8 cellular contexts compared by ENCODE assay signal in the genomic region with DNA sequence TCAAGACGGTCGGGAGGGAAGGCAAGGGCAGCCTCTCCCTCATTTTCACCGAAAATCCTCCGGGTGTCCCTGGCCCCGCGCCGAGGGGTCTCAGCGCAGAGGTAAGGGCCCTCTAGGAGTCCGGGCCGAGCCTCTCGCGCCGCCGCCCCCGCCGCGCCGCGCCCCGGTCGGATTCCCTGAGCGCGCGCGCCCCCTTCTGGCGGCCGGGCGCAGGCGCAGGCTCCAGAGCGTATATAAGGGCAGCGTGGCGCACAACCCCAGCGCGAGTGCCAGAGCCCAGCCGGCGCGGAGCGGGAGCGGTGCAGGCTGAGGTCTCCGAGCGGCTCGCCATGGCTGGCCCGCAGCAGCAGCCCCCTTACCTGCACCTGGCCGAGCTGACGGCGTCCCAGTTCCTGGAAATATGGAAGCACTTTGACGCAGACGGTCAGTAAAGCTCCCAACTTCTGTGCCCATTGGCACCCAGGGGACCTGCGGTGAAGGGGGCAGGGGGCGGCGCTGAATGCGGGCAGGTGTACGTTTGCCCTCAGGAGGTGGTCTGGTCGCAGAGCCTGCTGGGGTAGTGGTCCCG. TPM values are rescaled to one million over a fixed set of nuclear protein-coding genes. Genes with fewer than 3 reads are reported as not detected.
A peak's percentile ranks its signal among the peaks of the same experiment; 100 is the strongest.
DNase-seq lines count a peak whose midpoint lies in the region; ATAC-seq and TF ChIP-seq lines count a peak whose summit lies in the region.

CALB2 (plus strand) TSS at position 260 of the 568 bp plus-strand sequence; CDS start at position 330, 70 bp downstream.

- H3K36me3 ChIP-seq in lung (ENCODE audit: control insufficient read depth in 2 of 2, insufficient read depth in 2 of 2, low read length in 2 of 2) = no peaks in the 10 kb centered on the region

- WGBS in lung, 2 donors = 1 to 2% methylated on average over 40 to 55 of the region's 55 CpGs

- peaks cover 0 to 3% of the 10 kb centered on the region in 2 donors for H3K4me1 ChIP-seq in lung (ENCODE audit: control insufficient read depth in 2 of 2, insufficient read depth in 2 of 2, low read length in 2 of 2)

- DNase-seq in NCI-H2196 (lab: John Stamatoyannopoulos, UW; ENCODE audit: unreplicated experiment) (peak; percentile 63), NCI-H2196 treated with DMSO at 0.1 percent for 48 hours (lab: John Stamatoyannopoulos, UW; ENCODE audit: unreplicated experiment) (no peak), NCI-H146 treated with DMSO at 0.1 percent for 48 hours (lab: John Stamatoyannopoulos, UW; ENCODE audit: unreplicated experiment) (peak; percentile 11), dermis blood vessel endothelial cell (peak; percentile 71), lung (ENCODE audit: low spot score) (peak; percentile 50)
- peak; percentile 60 for DNase-seq in activated CD4-positive, alpha-beta T cell treated with anti-CD3 and anti-CD28 coated beads, Interleukin-2, amount 50 U/mL, for 1 hour
- DNase-seq in stimulated activated CD4-positive, alpha-beta T cell treated with anti-CD3 and anti-CD28 coated beads, TNF-alpha, amount 100 ng/mL, for 48 hours (ENCODE audit: low read depth in 3 of 3) = peak; percentile 8 to 57 (median 52)

- TF ChIP-seq CTCF in lung (IDR thresholded peaks at IDR 0.05; ENCODE audit: control extremely low read depth, extremely low read depth) = peak; percentile 86

- H3K4me3 ChIP-seq in lung = no peak within 1 kb of the TSS

- ATAC-seq in HG02642 (IDR thresholded peaks at IDR 0.05; ENCODE audit: poor library complexity, unreplicated experiment) (peak; percentile 93), lung (ENCODE audit: insufficient read depth, low FRiP score) (peak; percentile 93)

- no peaks in the 10 kb centered on the region for H3K9me3 ChIP-seq in lung (ENCODE audit: control insufficient read depth in 2 of 2, insufficient read depth in 1 of 2, low read length in 1 of 2)

- H3K27me3 ChIP-seq in lung (ENCODE audit: control insufficient read depth, insufficient read depth) = no peaks in the 10 kb centered on the region

- no peak within 1 kb of the TSS for H3K27ac ChIP-seq in lung (ENCODE audit: low read depth in 1 of 2, low read length in 1 of 2)

RNA-seq across cellular contexts. Expression of gene CALB2, which starts in this region (rescaled TPM):
- total RNA-seq in dermis blood vessel endothelial cell = not detected in 2 replicates
- 1 to 10 TPM in 1 of 2 donors, under 1 TPM in 1; 0.68 to 1.7 TPM for total RNA-seq in lung
- 10 to 100 TPM in 1 of 2 donors, under 1 TPM in 1; 0.02 to 11.7 TPM for polyA plus RNA-seq in lung

Comparison
In these comparisons a context has a peak if more than half of its experiments do, and no peak if none do; other contexts are left out.
1. Peak in DNase-seq in dermis blood vessel endothelial cell; RNA of the gene not detected or under 1 TPM.